2 cellular contexts compared by ENCODE assay signal in genomic region chr5:52655163-52655562, GRCh38.
TF ChIP-seq lines count a peak whose summit lies in the region.

No MANE protein-coding gene starts in this region.

TF ChIP-seq in SK-N-SH treated with all-trans-retinoic acid at 6 μM for 48 hours, 23 proteins besides CTCF, POLR2A, EP300 and RAD21 (continued from another document):
- TF ChIP-seq GLIS3 (CRISPR knock-in tag; IDR thresholded peaks at IDR 0.05) (peak; percentile 71), TCF4 (CRISPR knock-in tag; IDR thresholded peaks at IDR 0.05; ENCODE audit: borderline replicate concordance) (peak; percentile 40; the same call in 1 of the 2 replicates), SNAI2 (CRISPR knock-in tag; IDR thresholded peaks at IDR 0.05) (0 out of 2 replicates have a peak, but pooled peaks have one; percentile 23), OSR1 (CRISPR knock-in tag; IDR thresholded peaks at IDR 0.05) (no peak), RARB (CRISPR knock-in tag; IDR thresholded peaks at IDR 0.05) (no peak), ESRRG (CRISPR knock-in tag; IDR thresholded peaks at IDR 0.05) (no peak), POU6F1 (CRISPR knock-in tag; IDR thresholded peaks at IDR 0.05; ENCODE audit: borderline replicate concordance, low read depth) (no peak), TSHZ2 (CRISPR knock-in tag; IDR thresholded peaks at IDR 0.05) (no peak; the same call in 1 of the 2 replicates), ZFP30 (CRISPR knock-in tag; IDR thresholded peaks at IDR 0.05) (no peak), ZC3H10 (CRISPR knock-in tag; IDR thresholded peaks at IDR 0.05) (no peak), CSRNP3 (CRISPR knock-in tag; IDR thresholded peaks at IDR 0.05) (0 out of 2 replicates have a peak, but pooled peaks have one; percentile 22)

TF ChIP-seq in SK-N-SH, 30 proteins besides CTCF, POLR2A, EP300 and RAD21 (continued from another document):
- TF ChIP-seq ZBTB33 (IDR thresholded peaks at IDR 0.05; ENCODE audit: borderline replicate concordance, low read depth) (no peak), TCF12 (IDR thresholded peaks at IDR 0.05) (no peak)
